Comparison of ENCODE assay signal across 15 cellular contexts in the genomic region with DNA sequence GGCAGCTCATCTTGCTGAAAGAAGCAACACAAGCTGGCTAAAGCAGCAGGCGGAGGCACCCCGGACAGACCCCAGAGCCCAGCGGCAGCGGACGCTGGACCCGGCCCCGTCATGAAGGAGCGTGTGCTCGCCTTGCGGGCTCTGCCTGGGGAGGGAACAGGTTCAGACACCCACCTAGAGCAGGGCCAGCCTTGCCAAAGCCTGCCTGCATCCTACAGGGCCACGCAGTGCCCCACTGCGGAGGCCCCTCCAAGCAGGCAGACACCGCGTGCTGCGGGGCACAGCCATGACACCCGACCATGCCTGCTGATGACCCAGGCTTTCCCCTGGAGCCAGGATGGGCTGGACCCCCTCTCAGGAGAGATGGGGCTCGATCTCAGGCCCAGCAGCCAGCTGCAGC.
DNase-seq lines count a peak whose midpoint lies in the region; ATAC-seq and TF ChIP-seq lines count a peak whose summit lies in the region.
"Had no signal": no experiment of that assay in that cellular context is flagged by ENCODE, and none has a peak within 500 bp of the region (broad histone marks: within the 10 kb centered on the region; RNA-seq: fewer than 3 reads in every experiment).

No MANE protein-coding gene starts in this region.

- no CpG with 5 or more reads among the region's 17 CpGs for WGBS in neuronal stem cell (ENCODE audit: extremely low coverage in 2 of 2, insufficient read length in 2 of 2, insufficient replicate concordance in 1 of 2), 2 donors
- WGBS in smooth muscle cell (ENCODE audit: low lambda C conversion rate), result 89% methylated on average over 17 of the region's 17 CpGs

- H3K4me3 ChIP-seq in BLaER1, result no peak overlapping the region
- no peak overlapping the region for H3K4me3 ChIP-seq in HUES6 (ENCODE audit: low read depth, low read length)
- H3K4me3 ChIP-seq in neuronal stem cell (ENCODE audit: low read length in 2 of 2), result no peak overlapping the region
- H3K4me3 ChIP-seq in smooth muscle cell, result no peak overlapping the region

- H2AFZ ChIP-seq in neuronal stem cell (ENCODE audit: low read length), result no peak overlapping the region
- H2AFZ ChIP-seq in smooth muscle cell (ENCODE audit: low read depth), result no peak overlapping the region

- peaks cover 7% of the 10 kb centered on the region for H3K79me1 ChIP-seq in neuronal stem cell (ENCODE audit: low read depth, low read length)

- no peak overlapping the region for H3K23ac ChIP-seq in neuronal stem cell (ENCODE audit: low read depth, low read length, poor library complexity)

- H3K36me3 ChIP-seq in BLaER1 (peaks cover 39% of the 10 kb centered on the region), HUES6 (ENCODE audit: control insufficient read depth, insufficient read depth, low read length) (peaks cover 37% of the 10 kb centered on the region), neuronal stem cell (replicated peaks in 1 of 2; ENCODE audit: control insufficient read depth in 2 of 2, insufficient read depth in 2 of 2, low read length in 2 of 2) (peaks cover 20 to 37% of the 10 kb centered on the region in 2 donors), smooth muscle cell (ENCODE audit: low read depth) (no peaks in the 10 kb centered on the region)

- H4K8ac ChIP-seq in neuronal stem cell (ENCODE audit: low read depth, low read length), result no peak overlapping the region

- DNase-seq in WTC11 (ENCODE audit: low spot score) (no peak), neuronal stem cell (ENCODE audit: low spot score) (no peak), smooth muscle cell (lab: John Stamatoyannopoulos, UW; ENCODE audit: unreplicated experiment) (no peak), posterior vena cava (ENCODE audit: low spot score) (no peak)
- no peak for DNase-seq in stimulated activated naive CD8-positive, alpha-beta T cell treated with anti-CD3 and anti-CD28 coated beads, Interleukin-15, amount 100 ng/mL, for 72 hours
- DNase-seq: BE2C; Caco-2; CD8-positive, alpha-beta memory T cell; DND-41; GDM1; GOT3; H9 had no signal

- no peaks in the 10 kb centered on the region for H3K79me2 ChIP-seq in smooth muscle cell (ENCODE audit: low read depth)

- H3K4ac ChIP-seq in neuronal stem cell (ENCODE audit: low read length), result peak overlapping the region; percentile 72

- POLR2A ChIA-PET in WTC11 (lab: Charles Lee), result no interaction called here

- intact Hi-C loops in posterior vena cava (cut with DNase I), result no loop called here

- no peak overlapping the region for H2BK12ac ChIP-seq in neuronal stem cell (ENCODE audit: low read length)

- H3F3A ChIP-seq in smooth muscle cell (ENCODE audit: low read depth), result no peaks in the 10 kb centered on the region

- no peaks in the 10 kb centered on the region for H3K27me3 ChIP-seq in BLaER1
- H3K27me3 ChIP-seq in HUES6 (ENCODE audit: control insufficient read depth, insufficient read depth, low read length), result no peaks in the 10 kb centered on the region
- no peaks in the 10 kb centered on the region for H3K27me3 ChIP-seq in neuronal stem cell (ENCODE audit: control insufficient read depth in 3 of 3, insufficient read depth in 3 of 3, low read depth in 1 of 3, low read length in 3 of 3)
- no peaks in the 10 kb centered on the region for H3K27me3 ChIP-seq in smooth muscle cell (ENCODE audit: low read depth)
- H3K27me3 ChIP-seq: BE2C had no signal

- peaks cover 16% of the 10 kb centered on the region for H3K9me3 ChIP-seq in BLaER1
- peaks cover 2% of the 10 kb centered on the region; the same call in 1 of the 2 replicates for H3K9me3 ChIP-seq in HUES6 (ENCODE audit: control insufficient read depth, insufficient read depth, low read depth, low read length)
- H3K9me3 ChIP-seq in neuronal stem cell (replicated peaks in 1 of 2; ENCODE audit: control insufficient read depth in 2 of 2, insufficient read depth in 1 of 2, low read depth in 1 of 2, low read length in 2 of 2), result peaks cover 0 to 1% of the 10 kb centered on the region in 2 donors
- H3K9me3 ChIP-seq in smooth muscle cell (replicated peaks; ENCODE audit: low read depth), result no peaks in the 10 kb centered on the region
- H3K9me3 ChIP-seq: BE2C, Caco-2 had no signal

- CTCF ChIA-PET in WTC11 (lab: Charles Lee), result interaction anchor here (1.4 kb wide), 1 partner anchor 19 kb away, joined by 4 read pairs; no protein-coding TSS in a partner anchor

- no peak overlapping the region for H2BK120ac ChIP-seq in neuronal stem cell (ENCODE audit: low read depth, low read length)

- peak; percentile 40; the same call in 1 of the 2 replicates for ATAC-seq in WTC11
- ATAC-seq in stimulated activated naive CD8-positive, alpha-beta T cell treated with anti-CD3 and anti-CD28 coated beads, Interleukin-15, amount 100 ng/mL, for 72 hours, result no peak
- ATAC-seq in HG03432 (IDR thresholded peaks at IDR 0.05; ENCODE audit: unreplicated experiment), result no peak

- no peak overlapping the region for H3K4me3 Mint-ChIP-seq in WTC11
- H3K4me3 Mint-ChIP-seq in stimulated activated naive CD8-positive, alpha-beta T cell treated with anti-CD3 and anti-CD28 coated beads, Interleukin-15, amount 100 ng/mL, for 72 hours, result no peak overlapping the region
- H3K4me3 Mint-ChIP-seq: CD8-positive, alpha-beta memory T cell; H9 had no signal

- H3K9ac ChIP-seq in BLaER1, result no peak overlapping the region; the same call in 1 of the 2 replicates
- no peak overlapping the region for H3K9ac ChIP-seq in HUES6 (ENCODE audit: low read length)
- H3K9ac ChIP-seq in neuronal stem cell (ENCODE audit: low read depth, low read length, poor library complexity), result no peak overlapping the region
- no peak overlapping the region for H3K9ac ChIP-seq in smooth muscle cell (ENCODE audit: low read depth)

- H2BK5ac ChIP-seq in neuronal stem cell (ENCODE audit: low read length), result no peak overlapping the region

- no peak overlapping the region for H2BK15ac ChIP-seq in neuronal stem cell (ENCODE audit: low read length)

- no peak overlapping the region for H4K91ac ChIP-seq in neuronal stem cell (ENCODE audit: low read depth, low read length, poor library complexity)

- H3K4me2 ChIP-seq in BLaER1 (peak overlapping the region; percentile 96), neuronal stem cell (ENCODE audit: insufficient read depth, low read length, poor library complexity, severe bottlenecking) (no peak overlapping the region), smooth muscle cell (no peak overlapping the region)

- TF ChIP-seq CTCF in WTC11 (IDR thresholded peaks at IDR 0.05), result no peak
- TF ChIP-seq CTCF in smooth muscle cell (IDR thresholded peaks at IDR 0.05; ENCODE audit: borderline replicate concordance, insufficient read depth, poor library complexity, severe bottlenecking), result no peak

- H4K20me1 ChIP-seq in BLaER1, result no peaks in the 10 kb centered on the region
- peaks cover 6% of the 10 kb centered on the region for H4K20me1 ChIP-seq in smooth muscle cell (ENCODE audit: low read depth)

- no peak overlapping the region for H3K27ac Mint-ChIP-seq in WTC11
- H3K27ac Mint-ChIP-seq in stimulated activated naive CD8-positive, alpha-beta T cell treated with anti-CD3 and anti-CD28 coated beads, Interleukin-15, amount 100 ng/mL, for 72 hours, result peak overlapping the region in 1 of 2 donors; percentile 27

- H3K4me1 ChIP-seq in BLaER1 (peaks cover 100% of the 10 kb centered on the region), HUES6 (ENCODE audit: control insufficient read depth, insufficient read depth, low read length) (peaks cover 6% of the 10 kb centered on the region; the same call in 1 of the 2 replicates), neuronal stem cell (ENCODE audit: control insufficient read depth in 2 of 2, insufficient read depth in 1 of 2, low read depth in 1 of 2, low read length in 2 of 2) (peaks cover 0 to 3% of the 10 kb centered on the region in 2 donors), smooth muscle cell (ENCODE audit: low read depth) (no peaks in the 10 kb centered on the region)
- H3K4me1 ChIP-seq: Caco-2 had no signal

- peaks cover 20% of the 10 kb centered on the region for H3K36me3 Mint-ChIP-seq in WTC11

- H3K27me3 Mint-ChIP-seq in WTC11 (ENCODE audit: low read depth), result no peaks in the 10 kb centered on the region
- no peaks in the 10 kb centered on the region for H3K27me3 Mint-ChIP-seq in stimulated activated naive CD8-positive, alpha-beta T cell treated with anti-CD3 and anti-CD28 coated beads, Interleukin-15, amount 100 ng/mL, for 72 hours
- H3K27me3 Mint-ChIP-seq: CD8-positive, alpha-beta memory T cell had no signal

- peak overlapping the region; percentile 96 for H3K27ac ChIP-seq in BLaER1
- H3K27ac ChIP-seq in HUES6 (ENCODE audit: low read depth, low read length), result 0 out of 2 replicates have a peak overlapping the region, but pooled peaks have one; percentile 22
- H3K27ac ChIP-seq in neuronal stem cell (replicated peaks; ENCODE audit: low read length), result no peak overlapping the region
- H3K27ac ChIP-seq in smooth muscle cell (ENCODE audit: low read depth), result no peak overlapping the region

- H3K14ac ChIP-seq in neuronal stem cell (ENCODE audit: low read length), result no peak overlapping the region

- H3K9me3 Mint-ChIP-seq in WTC11, result no peaks in the 10 kb centered on the region
- no peaks in the 10 kb centered on the region for H3K9me3 Mint-ChIP-seq in stimulated activated naive CD8-positive, alpha-beta T cell treated with anti-CD3 and anti-CD28 coated beads, Interleukin-15, amount 100 ng/mL, for 72 hours
- H3K9me3 Mint-ChIP-seq: CD8-positive, alpha-beta memory T cell; H9 had no signal

- H3K4me1 Mint-ChIP-seq in WTC11, result peaks cover 7% of the 10 kb centered on the region
- peaks cover 14% of the 10 kb centered on the region for H3K4me1 Mint-ChIP-seq in stimulated activated naive CD8-positive, alpha-beta T cell treated with anti-CD3 and anti-CD28 coated beads, Interleukin-15, amount 100 ng/mL, for 72 hours
- H3K4me1 Mint-ChIP-seq: H9 had no signal

- no peak overlapping the region for H2AK5ac ChIP-seq in neuronal stem cell (ENCODE audit: low read depth, low read length)

- peak overlapping the region; percentile 83 for H3K18ac ChIP-seq in neuronal stem cell (ENCODE audit: low read length)

TF ChIP-seq in WTC11, 78 proteins besides CTCF, POLR2A, EP300 and RAD21:
- TF ChIP-seq FOXJ3 (CRISPR knock-in tag; IDR thresholded peaks at IDR 0.05; ENCODE audit: borderline replicate concordance) (no peak), GRHL2 (CRISPR knock-in tag; IDR thresholded peaks at IDR 0.05; ENCODE audit: insufficient replicate concordance, severe bottlenecking) (no peak)

Comparison
In these comparisons a context has a peak if more than half of its experiments do, and no peak if none do; other contexts are left out.
1. H3K27ac ChIP-seq: peak in BLaER1 (single experiment) and HUES6 (single experiment); none in neuronal stem cell (single experiment) and smooth muscle cell (single experiment).